Comparison of ENCODE assay signal across 10 cellular contexts in the genomic region with DNA sequence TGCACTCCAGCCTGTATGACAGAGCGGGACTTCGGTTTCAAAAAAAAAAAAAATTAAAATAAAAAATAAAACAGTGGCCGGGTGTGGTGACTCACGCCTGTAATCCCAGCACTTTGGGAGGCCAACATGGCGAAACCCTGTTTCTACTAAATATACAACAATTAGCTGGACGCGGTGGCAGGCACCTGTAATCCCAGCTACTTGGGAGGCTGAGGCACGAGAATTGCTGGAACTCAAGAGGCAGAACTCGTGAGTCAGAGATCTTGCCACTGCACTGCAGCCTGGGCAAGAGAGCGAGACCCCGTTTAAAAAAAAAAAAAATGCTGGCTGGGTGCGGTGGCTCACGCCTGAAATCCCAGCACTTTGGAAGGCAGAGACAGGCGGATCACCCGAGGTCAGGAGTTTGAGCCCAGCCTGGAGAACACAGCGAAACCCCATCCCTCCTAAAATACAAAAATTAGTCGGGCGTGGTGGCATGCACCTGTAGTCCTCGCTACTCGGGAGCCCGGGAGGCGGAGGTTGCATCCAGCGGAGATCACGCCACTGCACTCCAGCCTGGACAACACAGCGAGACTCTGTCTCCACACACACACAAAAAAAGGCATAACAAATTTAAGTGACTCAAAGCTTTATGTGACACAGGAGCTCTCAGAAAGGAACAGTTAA. TPM values are rescaled to one million over a fixed set of nuclear protein-coding genes. Genes with fewer than 3 reads are reported as not detected.
DNase-seq lines count a peak whose midpoint lies in the region; ATAC-seq, FAIRE-seq and TF ChIP-seq lines count a peak whose summit lies in the region.
"Had no signal": no experiment of that assay in that cellular context is flagged by ENCODE, and none has a peak within 500 bp of the region (broad histone marks: within the 10 kb centered on the region; RNA-seq: fewer than 3 reads in every experiment).

No MANE protein-coding gene starts in this region.

- no peak for FAIRE-seq in HTR-8/SVneo (lab: Jason Lieb, UNC)
- FAIRE-seq: TTC549 had no signal

- CTCF ChIA-PET in CD4-positive, alpha-beta T cell (lab: Charles Lee) = no interaction called here
- CTCF ChIA-PET in naive thymus-derived CD4-positive, alpha-beta T cell (lab: Charles Lee) = no interaction called here

- POLR2A ChIA-PET in CD4-positive, alpha-beta T cell (lab: Charles Lee) = interaction anchor here (1.1 to 2.8 kb wide), 7 partner anchors 10 to 899 kb away, joined by 3 to 17 read pairs (median 8); a partner anchor contains a TSS
- POLR2A ChIA-PET in naive thymus-derived CD4-positive, alpha-beta T cell (lab: Charles Lee) = interaction anchor here (0.7 to 4.6 kb wide), 6 partner anchors 10 to 1296 kb away, joined by 3 to 27 read pairs (median 3); a partner anchor contains a TSS

- H3K27ac ChIP-seq in CD4-positive, alpha-beta T cell (ENCODE audit: low read depth, low read length) = no peak overlapping the region
- peak overlapping the region; percentile 92 for H3K27ac ChIP-seq in HL-60 (replicated peaks)
- H3K27ac ChIP-seq in naive thymus-derived CD4-positive, alpha-beta T cell (ENCODE audit: low read depth, low read length) = no peak overlapping the region

- peaks cover 41% of the 10 kb centered on the region for H3K36me3 Mint-ChIP-seq in CD4-positive, alpha-beta T cell (ENCODE audit: low read depth)
- H3K36me3 Mint-ChIP-seq in activated naive CD8-positive, alpha-beta T cell treated with anti-CD3 and anti-CD28 coated beads, Interleukin-2, amount 50 U/mL, for 24 hours (ENCODE audit: low read depth) = peaks cover 38% of the 10 kb centered on the region
- peaks cover 0 to 26% (median 8%) of the 10 kb centered on the region in 5 donors for H3K36me3 Mint-ChIP-seq in naive thymus-derived CD4-positive, alpha-beta T cell
- H3K36me3 Mint-ChIP-seq in HFFc6 (ENCODE audit: low read depth) = peaks cover 34% of the 10 kb centered on the region

- no peaks in the 10 kb centered on the region for H3K27me3 Mint-ChIP-seq in CD4-positive, alpha-beta T cell
- H3K27me3 Mint-ChIP-seq in activated naive CD8-positive, alpha-beta T cell treated with anti-CD3 and anti-CD28 coated beads, Interleukin-2, amount 50 U/mL, for 24 hours = peaks cover 11% of the 10 kb centered on the region
- H3K27me3 Mint-ChIP-seq in naive thymus-derived CD4-positive, alpha-beta T cell = peaks cover 0 to 6% (median 0%) of the 10 kb centered on the region in 5 donors
- H3K27me3 Mint-ChIP-seq in HFFc6 (ENCODE audit: insufficient read depth) = peaks cover 19% of the 10 kb centered on the region

- H3K27ac Mint-ChIP-seq in CD4-positive, alpha-beta T cell = peak overlapping the region; percentile 47
- H3K27ac Mint-ChIP-seq in activated naive CD8-positive, alpha-beta T cell treated with anti-CD3 and anti-CD28 coated beads, Interleukin-2, amount 50 U/mL, for 24 hours = no peak overlapping the region
- H3K27ac Mint-ChIP-seq in naive thymus-derived CD4-positive, alpha-beta T cell = peak overlapping the region in 8 of 9 donors; percentile 36 to 100 (median 80)
- H3K27ac Mint-ChIP-seq in HFFc6 = no peak overlapping the region

- peak overlapping the region; percentile 65 for H3K4me3 Mint-ChIP-seq in CD4-positive, alpha-beta T cell
- peak overlapping the region; percentile 98 for H3K4me3 Mint-ChIP-seq in activated naive CD8-positive, alpha-beta T cell treated with anti-CD3 and anti-CD28 coated beads, Interleukin-2, amount 50 U/mL, for 24 hours
- H3K4me3 Mint-ChIP-seq in naive thymus-derived CD4-positive, alpha-beta T cell = peak overlapping the region; percentile 21 to 98 (median 68)
- no peak overlapping the region for H3K4me3 Mint-ChIP-seq in HFFc6

- no peaks in the 10 kb centered on the region for H3K9me3 Mint-ChIP-seq in CD4-positive, alpha-beta T cell
- H3K9me3 Mint-ChIP-seq in activated naive CD8-positive, alpha-beta T cell treated with anti-CD3 and anti-CD28 coated beads, Interleukin-2, amount 50 U/mL, for 24 hours = no peaks in the 10 kb centered on the region
- H3K9me3 Mint-ChIP-seq in naive thymus-derived CD4-positive, alpha-beta T cell = peaks cover 0 to 9% (median 0%) of the 10 kb centered on the region in 11 donors
- peaks cover 17% of the 10 kb centered on the region for H3K9me3 Mint-ChIP-seq in HFFc6

- DNase-seq in CD4-positive, alpha-beta T cell = no peak
- no peak for DNase-seq in HL-60 (ENCODE audit: low read depth in 1 of 2, low spot score in 1 of 2)
- DNase-seq in activated naive CD8-positive, alpha-beta T cell treated with anti-CD3 and anti-CD28 coated beads, Interleukin-2, amount 50 U/mL, for 24 hours = no peak
- no peak for DNase-seq in naive thymus-derived CD4-positive, alpha-beta T cell
- DNase-seq in A172 (ENCODE audit: low spot score) = no peak
- DNase-seq in HTR-8/SVneo (ENCODE audit: insufficient read length, low spot score) = no peak
- no peak for DNase-seq in HFFc6
- DNase-seq in SIG-M5 treated with dmso at 0.1 percent for 504 hours (lab: John Stamatoyannopoulos, UW; ENCODE audit: unreplicated experiment) = no peak
- DNase-seq: NCI-H1105 treated with DMSO at 0.1 percent for 48 hours had no signal

- no peak for ATAC-seq in CD4-positive, alpha-beta T cell (ENCODE audit: poor library complexity)
- no peak for ATAC-seq in activated naive CD8-positive, alpha-beta T cell treated with anti-CD3 and anti-CD28 coated beads, Interleukin-2, amount 50 U/mL, for 24 hours
- ATAC-seq in naive thymus-derived CD4-positive, alpha-beta T cell = no peak

- H3K27me3 ChIP-seq in CD4-positive, alpha-beta T cell (ENCODE audit: control insufficient read depth, insufficient read depth, low read length) = no peaks in the 10 kb centered on the region
- no peaks in the 10 kb centered on the region for H3K27me3 ChIP-seq in HL-60 (ENCODE audit: insufficient read depth, poor library complexity, severe bottlenecking)
- H3K27me3 ChIP-seq in naive thymus-derived CD4-positive, alpha-beta T cell (ENCODE audit: control insufficient read depth in 2 of 2, insufficient read depth in 2 of 2, low read length in 2 of 2) = no peaks in the 10 kb centered on the region

- peaks cover 45% of the 10 kb centered on the region for H3K4me1 Mint-ChIP-seq in CD4-positive, alpha-beta T cell (ENCODE audit: low read depth)
- H3K4me1 Mint-ChIP-seq in activated naive CD8-positive, alpha-beta T cell treated with anti-CD3 and anti-CD28 coated beads, Interleukin-2, amount 50 U/mL, for 24 hours = peaks cover 52% of the 10 kb centered on the region
- peaks cover 21 to 41% (median 37%) of the 10 kb centered on the region in 7 donors for H3K4me1 Mint-ChIP-seq in naive thymus-derived CD4-positive, alpha-beta T cell
- peaks cover 22% of the 10 kb centered on the region for H3K4me1 Mint-ChIP-seq in HFFc6 (ENCODE audit: low read depth)

- no peaks in the 10 kb centered on the region for H3K9me3 ChIP-seq in CD4-positive, alpha-beta T cell (ENCODE audit: control insufficient read depth, low read length)
- no peaks in the 10 kb centered on the region for H3K9me3 ChIP-seq in naive thymus-derived CD4-positive, alpha-beta T cell (ENCODE audit: control insufficient read depth in 2 of 3, low read length in 3 of 3)

- TF ChIP-seq CTCF in CD4-positive, alpha-beta T cell (IDR thresholded peaks at IDR 0.05) = no peak
- TF ChIP-seq CTCF in HL-60 (IDR thresholded peaks at IDR 0.05; ENCODE audit: insufficient read depth, low read length) (no peak), HFFc6 (IDR thresholded peaks at IDR 0.05) (no peak)

- H3K4me3 ChIP-seq in HL-60 (replicated peaks; ENCODE audit: insufficient read depth, low read length) = no peak overlapping the region
- no peak overlapping the region for H3K4me3 ChIP-seq in naive thymus-derived CD4-positive, alpha-beta T cell (ENCODE audit: low read length)

- intact Hi-C loops in CD4-positive, alpha-beta T cell (cut with DNase I, micrococcal nuclease) = loop anchor here (5.0 to 10.0 kb wide), 4 partner anchors 621 to 1449 kb away; a partner anchor contains a TSS
- intact Hi-C loops in naive thymus-derived CD4-positive, alpha-beta T cell (cut with micrococcal nuclease) = loop anchor here (2.0 to 10.0 kb wide), 8 partner anchors 801 to 1939 kb away; a partner anchor contains a TSS

- peaks cover 22 to 31% of the 10 kb centered on the region in 2 donors for H3K4me1 ChIP-seq in naive thymus-derived CD4-positive, alpha-beta T cell (ENCODE audit: control insufficient read depth in 2 of 2, insufficient read depth in 2 of 2, low read length in 2 of 2)

- H3K36me3 ChIP-seq in naive thymus-derived CD4-positive, alpha-beta T cell (ENCODE audit: control insufficient read depth in 2 of 3, insufficient read depth in 3 of 3, low read length in 3 of 3) = peaks cover 0 to 3% (median 2%) of the 10 kb centered on the region in 3 experiments

RNA-seq across cellular contexts. Expression of a gene that starts 1.5 kb away (rescaled TPM):
- total RNA-seq in CD4-positive, alpha-beta T cell = 1,000 to 10,000 TPM; 1,243 to 1,379 TPM
- 1,000 to 10,000 TPM in 4 of 5 experiments, 100 to 1,000 TPM in 1; 807 to 1,238 (median 1,192) TPM for total RNA-seq in naive thymus-derived CD4-positive, alpha-beta T cell
- polyA plus RNA-seq in naive thymus-derived CD4-positive, alpha-beta T cell = 100 to 1,000 TPM; 753 to 928 TPM
- 2,482 and 3,666 TPM in 2 replicates for total RNA-seq in A172 (2014; rRNA removed; shearing (Covaris generic))
- 1,000 to 10,000 TPM; 1,557 to 2,328 (median 1,897) TPM for total RNA-seq in HFFc6 (2021; fragmentation: NEBNext Ultra II Directional; extraction: Animal tissue kit (Norgen Biotek cat#: 25700))

RNA-seq across cellular contexts. Expression of a gene that starts 33.3 kb away (rescaled TPM):
- total RNA-seq in CD4-positive, alpha-beta T cell = under 1 TPM; 0.31 to 0.33 TPM
- total RNA-seq in naive thymus-derived CD4-positive, alpha-beta T cell = under 1 TPM in 2 of 5 experiments, not detected in 3; 0.24 to 0.44 TPM
- not detected for polyA plus RNA-seq in naive thymus-derived CD4-positive, alpha-beta T cell
- 0.14 and 1.1 TPM in 2 replicates for total RNA-seq in A172 (2014; rRNA removed; shearing (Covaris generic))
- under 1 TPM in 2 of 6 experiments, not detected in 4; 0.16 to 0.17 TPM for total RNA-seq in HFFc6 (2021; fragmentation: NEBNext Ultra II Directional; extraction: Animal tissue kit (Norgen Biotek cat#: 25700))

Comparison
In these comparisons a context has a peak if more than half of its experiments do, and no peak if none do; other contexts are left out.
1. H3K27ac Mint-ChIP-seq: peak in CD4-positive, alpha-beta T cell (single experiment) and naive thymus-derived CD4-positive, alpha-beta T cell (8 of 9); none in activated naive CD8-positive, alpha-beta T cell treated with anti-CD3 and anti-CD28 coated beads, Interleukin-2, amount 50 U/mL, for 24 hours (single experiment) and HFFc6 (single experiment).